Comparison of ENCODE assay signal across 17 cellular contexts in genomic region chr11:2714871-2715270, GRCh38. TPM values are rescaled to one million over a fixed set of nuclear protein-coding genes. Genes with fewer than 3 reads are reported as not detected.
DNase-seq lines count a peak whose midpoint lies in the region; ATAC-seq, FAIRE-seq and TF ChIP-seq lines count a peak whose summit lies in the region.
"Had no signal": no experiment of that assay in that cellular context is flagged by ENCODE, and none has a peak within 500 bp of the region (broad histone marks: within the 10 kb centered on the region; RNA-seq: fewer than 3 reads in every experiment).

No MANE protein-coding gene starts in this region.

- H3K27ac ChIP-seq in kidney (ENCODE audit: low read depth in 2 of 2, low read length in 2 of 2) = no peak overlapping the region

- FAIRE-seq in kidney (lab: Jason Lieb, UNC) = no peak
- FAIRE-seq: A204.1, GM12892, GM19239, HepG2, HTR-8/SVneo had no signal

- H3K4me1 ChIP-seq in kidney (ENCODE audit: control insufficient read depth in 1 of 2, insufficient read depth in 1 of 2, low read depth in 1 of 2, low read length in 2 of 2) = no peaks in the 10 kb centered on the region

- H3K36me3 ChIP-seq in kidney (ENCODE audit: control insufficient read depth in 1 of 2, insufficient read depth in 2 of 2, low read length in 2 of 2) = no peaks in the 10 kb centered on the region

- intact Hi-C loops in left ventricle myocardium superior (cut with micrococcal nuclease) (no loop called here), left cardiac atrium (cut with DNase I) (no loop called here), kidney (cut with DNase I) (no loop called here), posterior vena cava (cut with DNase I) (no loop called here)

- no peak overlapping the region for H3K9ac ChIP-seq in kidney (ENCODE audit: low read length in 2 of 2)

- no peak for TF ChIP-seq CTCF in kidney (IDR thresholded peaks at IDR 0.05; ENCODE audit: borderline replicate concordance, extremely low read depth, insufficient read depth)

- H3K9me3 ChIP-seq in kidney (ENCODE audit: control insufficient read depth in 1 of 2, low read length in 2 of 2) = no peaks in the 10 kb centered on the region

- ATAC-seq in left ventricle myocardium superior (no peak), left cardiac atrium (no peak), GM21619 (IDR thresholded peaks at IDR 0.05; ENCODE audit: unreplicated experiment) (no peak), GM21529 (IDR thresholded peaks at IDR 0.05; ENCODE audit: unreplicated experiment) (no peak)
- ATAC-seq: CD8-positive, alpha-beta T cell; HepG2 had no signal

- H3K4me3 ChIP-seq in kidney (ENCODE audit: low read length in 2 of 2) = no peak overlapping the region

- DNase-seq in left ventricle myocardium superior (peak; percentile 20), left cardiac atrium (no peak), kidney (peak; percentile 65), posterior vena cava (ENCODE audit: low spot score) (peak; percentile 58), OCI-M1 (lab: John Stamatoyannopoulos, UW) (no peak)
- DNase-seq: CD8-positive, alpha-beta T cell; COR-L47; DND-41; GDM1; HCEC 1CT had no signal

RNA-seq across cellular contexts. Expression of gene KCNQ1OT1, which starts 15.1 kb away (rescaled TPM):
- 0.35 TPM for total RNA-seq in left ventricle myocardium superior
- total RNA-seq in left cardiac atrium = under 1 TPM; 0.59 to 0.81 TPM
- 4.4 TPM for total RNA-seq in kidney
- polyA plus RNA-seq in kidney (ENCODE audit: insufficient read depth, low read depth, low replicate concordance) = 0.22 TPM
- total RNA-seq in posterior vena cava = 1 to 10 TPM; 1.8 to 3.5 TPM

Comparison
In these comparisons a context has a peak if more than half of its experiments do, and no peak if none do; other contexts are left out.
1. DNase-seq: peak in left ventricle myocardium superior (single experiment), kidney (single experiment) and posterior vena cava (single experiment); none in left cardiac atrium (single experiment) and OCI-M1 (single experiment).